ENCODE assay signal across 10 cellular contexts in the genomic region with DNA sequence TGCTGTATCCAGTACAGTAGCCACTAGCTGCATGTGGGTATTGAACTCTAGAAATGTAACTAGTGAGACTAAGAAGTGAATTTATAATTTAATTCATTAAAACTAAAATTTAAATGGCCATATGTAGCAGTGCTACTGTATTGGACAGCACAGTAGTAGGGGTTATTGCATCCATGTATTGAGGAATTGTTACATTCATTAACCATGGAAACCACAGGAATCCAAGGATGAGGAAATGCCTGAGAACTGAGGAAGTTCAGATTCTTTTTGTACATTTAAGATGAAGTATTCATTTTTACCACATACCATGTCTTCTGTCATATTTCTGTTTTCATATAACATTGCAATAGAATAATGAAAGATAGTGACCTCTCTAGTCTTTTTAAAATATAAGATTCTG. TPM values are rescaled to one million over a fixed set of nuclear protein-coding genes. Genes with fewer than 3 reads are reported as not detected.
A peak's percentile ranks its signal among the peaks of the same experiment; 100 is the strongest.
DNase-seq lines count a peak whose midpoint lies in the region; ATAC-seq and TF ChIP-seq lines count a peak whose summit lies in the region.
"Had no signal": no experiment of that assay in that cellular context is flagged by ENCODE, and none has a peak within 500 bp of the region (broad histone marks: within the 10 kb centered on the region; RNA-seq: fewer than 3 reads in every experiment).

No MANE protein-coding gene starts in this region.

- no peak for ATAC-seq in Right ventricle myocardium superior (ENCODE audit: poor library complexity)
- no peak for ATAC-seq in T-cell (replicated peaks in 1 of 4)
- peak; percentile 25 for ATAC-seq in foreskin keratinocyte
- peak; percentile 15 for ATAC-seq in upper lobe of right lung
- ATAC-seq in GM21367 (IDR thresholded peaks at IDR 0.05; ENCODE audit: unreplicated experiment): no peak
- ATAC-seq in HG03097 (IDR thresholded peaks at IDR 0.05; ENCODE audit: low FRiP score, unreplicated experiment): no peak

- H3K36me3 ChIP-seq in cardiac muscle cell: peaks cover 5% of the 10 kb centered on the region
- H3K36me3 ChIP-seq in upper lobe of right lung: peaks cover 9% of the 10 kb centered on the region

- H3K36me3 Mint-ChIP-seq in T-cell: peaks cover 30% of the 10 kb centered on the region

- H3K4me1 Mint-ChIP-seq in T-cell: peaks cover 66 to 81% (median 68%) of the 10 kb centered on the region in 3 donors

- DNase-seq in cardiac muscle cell (ENCODE audit: low read depth in 1 of 2, low spot score in 1 of 2): peak in 1 of 2 donors; percentile 91
- DNase-seq in Right ventricle myocardium superior: no peak
- no peak for DNase-seq in T-cell
- peak; percentile 37 to 71 for DNase-seq in foreskin keratinocyte
- DNase-seq in upper lobe of right lung: no peak
- no peak for DNase-seq in caudate nucleus (lab: John Stamatoyannopoulos, UW)
- DNase-seq: GDM1, NCI-H1417 had no signal

- CTCF ChIA-PET in T-cell (lab: Charles Lee): interaction anchor here in 1 of 2 donors (0.6 kb wide), 2 partner anchors 222 to 455 kb away, joined by 3 to 4 read pairs; no protein-coding TSS in a partner anchor

- H3K4me3 Mint-ChIP-seq in T-cell: peak overlapping the region; percentile 54 to 100 (median 99)

- no peaks in the 10 kb centered on the region for H3K27me3 ChIP-seq in cardiac muscle cell
- no peaks in the 10 kb centered on the region for H3K27me3 ChIP-seq in foreskin keratinocyte
- no peaks in the 10 kb centered on the region for H3K27me3 ChIP-seq in upper lobe of right lung

- H3K9me3 Mint-ChIP-seq in T-cell: no peaks in the 10 kb centered on the region

- intact Hi-C loops in Right ventricle myocardium superior (cut with DNase I) (no loop called here), upper lobe of right lung (cut with DNase I) (no loop called here)

- peak overlapping the region; percentile 19 to 64 for H3K27ac Mint-ChIP-seq in T-cell

- H3K27me3 Mint-ChIP-seq in T-cell: no peaks in the 10 kb centered on the region

- H3K4me1 ChIP-seq in cardiac muscle cell (ENCODE audit: low read depth) (peaks cover 16% of the 10 kb centered on the region), foreskin keratinocyte (peaks cover 16% of the 10 kb centered on the region), upper lobe of right lung (peaks cover 18% of the 10 kb centered on the region)

- TF ChIP-seq CTCF in cardiac muscle cell (IDR thresholded peaks at IDR 0.05; ENCODE audit: low read depth, low read length): no peak
- no peak for TF ChIP-seq CTCF in foreskin keratinocyte (conservative IDR thresholded peaks at IDR 0.05)
- TF ChIP-seq CTCF in upper lobe of right lung (IDR thresholded peaks at IDR 0.05): no peak

- H3K27ac ChIP-seq in cardiac muscle cell (no peak overlapping the region), foreskin keratinocyte (no peak overlapping the region), upper lobe of right lung (no peak overlapping the region), caudate nucleus (ENCODE audit: low read depth, low read length) (no peak overlapping the region)

- POLR2A ChIA-PET in T-cell (lab: Charles Lee): interaction anchor here in 1 of 2 donors (0.6 kb wide), 2 partner anchors 223 to 528 kb away, joined by 3 read pairs; no protein-coding TSS in a partner anchor

- no peaks in the 10 kb centered on the region for H3K9me3 ChIP-seq in cardiac muscle cell (ENCODE audit: low read depth)
- no peaks in the 10 kb centered on the region for H3K9me3 ChIP-seq in upper lobe of right lung

- peak overlapping the region; percentile 64 for H3K4me3 ChIP-seq in cardiac muscle cell
- peak overlapping the region; percentile 81 for H3K4me3 ChIP-seq in upper lobe of right lung

RNA-seq across cellular contexts. Expression of a gene that starts 2.6 kb away (rescaled TPM):
- 28.3 and 37.9 TPM in 2 replicates for total RNA-seq in cardiac muscle cell
- polyA plus RNA-seq in cardiac muscle cell: 70.9 and 88.6 TPM in 2 replicates
- 8.1 TPM for total RNA-seq in Right ventricle myocardium superior
- 10 to 100 TPM; 40.1 to 49.2 (median 47.4) TPM for total RNA-seq in T-cell
- total RNA-seq in foreskin keratinocyte: 17.5 and 18.9 TPM in 2 replicates
- 4.6 and 6.9 TPM in 2 replicates for polyA plus RNA-seq in foreskin keratinocyte
- 26.3 TPM for total RNA-seq in upper lobe of right lung

Comparison
In these comparisons a context has a peak if more than half of its experiments do, and no peak if none do; other contexts are left out.
1. DNase-seq: peak in foreskin keratinocyte (2 of 2); none in Right ventricle myocardium superior (single experiment), T-cell (0 of 34), upper lobe of right lung (single experiment) and caudate nucleus (0 of 61).
2. ATAC-seq: peak in foreskin keratinocyte (single experiment) and upper lobe of right lung (single experiment); none in Right ventricle myocardium superior (single experiment), T-cell (0 of 4), GM21367 (single experiment) and HG03097 (single experiment).